29 cellular contexts compared by ENCODE assay signal in genomic region chr5:68389618-68390017, GRCh38.
"Had no signal": no experiment of that assay in that cellular context is flagged by ENCODE, and none has a peak within 500 bp of the region (broad histone marks: within the 10 kb centered on the region; RNA-seq: fewer than 3 reads in every experiment).

No MANE protein-coding gene starts in this region.

- ATAC-seq: activated CD8-positive, alpha-beta memory T cell treated with anti-CD3 and anti-CD28 coated beads, Interleukin-2, amount 10 ng/mL, durations not matched to agents 7 days and 5 days; activated CD8-positive, alpha-beta T cell treated with anti-CD3 and anti-CD28 coated beads for 36 hours; activated naive CD8-positive, alpha-beta T cell treated with anti-CD3 and anti-CD28 coated beads, Interleukin-2, amount 50 U/mL, for 24 hours; activated T-cell treated with anti-CD3 and anti-CD28 coated beads, Interleukin-2, amount 50 U/mL, for 72 hours; activated T-helper 17 cell treated with anti-CD3 and anti-CD28 coated beads, Interleukin-2, amount 50 U/mL, for 72 hours had no signal

- DNase-seq: activated B cell treated with CpG ODN at 0.5 μM for 24 hours; activated CD4-positive, alpha-beta memory T cell treated with anti-CD3 and anti-CD28 coated beads for 36 hours; activated CD4-positive, alpha-beta T cell treated with anti-CD3 and anti-CD28 coated beads for 4 hours; activated CD4-positive, alpha-beta T cell treated with anti-CD3 and anti-CD28 coated beads, Interleukin-2, amount 10 ng/mL, durations not matched to agents 24 days and 14 days; activated CD4-positive, alpha-beta T cell treated with anti-CD3 and anti-CD28 coated beads, Interleukin-2, amount 50 U/mL, for 1 hour; activated CD4-positive, alpha-beta T cell treated with anti-CD3 and anti-CD28 coated beads, Interleukin-2, amount 50 U/mL, for 4 hours; activated CD4-positive, CD25-positive, alpha-beta regulatory T cell treated with anti-CD3 and anti-CD28 coated beads, Interleukin-2, amount 50 U/mL, for 72 hours; activated CD8-positive, alpha-beta memory T cell treated with anti-CD3 and anti-CD28 coated beads, Interleukin-2, amount 10 ng/mL, durations not matched to agents 7 days and 5 days; activated CD8-positive, alpha-beta memory T cell treated with anti-CD3 and anti-CD28 coated beads, Interleukin-2, amount 50 U/mL, for 48 hours; activated CD8-positive, alpha-beta T cell treated with anti-CD3 and anti-CD28 coated beads for 36 hours; activated effector memory CD4-positive, alpha-beta T cell treated with anti-CD3 and anti-CD28 coated beads, Interleukin-2, amount 50 U/mL, for 16 hours; activated gamma-delta T cell treated with Interleukin-2 at 50 U/mL for 16 hours; activated naive CD4-positive, alpha-beta T cell; activated naive CD4-positive, alpha-beta T cell treated with anti-CD3 and anti-CD28 coated beads for 36 hours; activated naive CD8-positive, alpha-beta T cell treated with anti-CD3 and anti-CD28 coated beads, Interleukin-2, amount 10 ng/mL, durations not matched to agents 7 days and 5 days; activated naive CD8-positive, alpha-beta T cell treated with anti-CD3 and anti-CD28 coated beads, Interleukin-2, amount 50 U/mL, for 24 hours; activated T-cell treated with anti-CD3 and anti-CD28 coated beads, Interleukin-2, amount 50 U/mL, for 24 hours; activated T-cell treated with anti-CD3 and anti-CD28 coated beads, Interleukin-2, amount 50 U/mL, for 72 hours; amygdala; anterior cingulate cortex; caudate nucleus; cerebellar nuclear complex; T-helper 1 cell; T-helper 2 cell; T-helper 9 cell had no signal

- H3K27me3 ChIP-seq: ascending aorta, cardiac muscle cell had no signal

- H3K4me1 ChIP-seq: ascending aorta had no signal

- H3K9me3 ChIP-seq: ascending aorta had no signal

- H3K36me3 ChIP-seq: ascending aorta, cardiac muscle cell had no signal

- H3K4me3 ChIP-seq: ascending aorta, cardiac muscle cell had no signal

- H3K27ac ChIP-seq: ascending aorta, cardiac muscle cell, VCaP had no signal
